9 cellular contexts compared by ENCODE assay signal in genomic region chr2:74002515-74003391, GRCh38. TPM values are rescaled to one million over a fixed set of nuclear protein-coding genes. Genes with fewer than 3 reads are reported as not detected.
DNase-seq lines count a peak whose midpoint lies in the region; ATAC-seq and TF ChIP-seq lines count a peak whose summit lies in the region.
"Had no signal": no experiment of that assay in that cellular context is flagged by ENCODE, and none has a peak within 500 bp of the region (broad histone marks: within the 10 kb centered on the region; RNA-seq: fewer than 3 reads in every experiment).

No MANE protein-coding gene starts in this region.

- peak overlapping the region; percentile 86 for H3K4me3 ChIP-seq in AG10803 (ENCODE audit: low read length)
- peak overlapping the region; percentile 46 for H3K4me3 ChIP-seq in mucosa of stomach (ENCODE audit: low read length)

- no peaks in the 10 kb centered on the region for H3K36me3 ChIP-seq in mucosa of stomach (ENCODE audit: control insufficient read depth, insufficient read depth, low read length)

- peaks cover 41% of the 10 kb centered on the region for H3K4me1 ChIP-seq in mucosa of stomach (ENCODE audit: control insufficient read depth, insufficient read depth, low read length)

- DNase-seq in AG10803 (ENCODE audit: low read depth) (peak; percentile 81), GM19238 (ENCODE audit: insufficient read length, low spot score) (peak; percentile 88), NCI-H748 (lab: John Stamatoyannopoulos, UW; ENCODE audit: unreplicated experiment) (peak; percentile 89), activated T-cell treated with anti-CD3 and anti-CD28 coated beads for 24 hours (ENCODE audit: low read depth) (peak; percentile 64)
- peak; percentile 60 to 67 for DNase-seq in stimulated activated CD8-positive, alpha-beta memory T cell treated with anti-CD3 and anti-CD28 coated beads, Interleukin-7, amount 100 ng/mL, for 48 hours (ENCODE audit: extremely low read depth in 1 of 2, low read depth in 1 of 2)

- ATAC-seq in HG03378 (IDR thresholded peaks at IDR 0.05; ENCODE audit: unreplicated experiment) (peak; percentile 57), esophagus mucosa (peak; percentile 94)
- ATAC-seq: HCT116 had no signal

- TF ChIP-seq CTCF in AG10803 (conservative IDR thresholded peaks at IDR 0.05; ENCODE audit: low read length), result no peak

- H3K27me3 ChIP-seq in mucosa of stomach (ENCODE audit: control insufficient read depth, insufficient read depth, low read length), result no peaks in the 10 kb centered on the region

- no peaks in the 10 kb centered on the region for H3K9me3 ChIP-seq in mucosa of stomach (ENCODE audit: control insufficient read depth, low read length)

- peak overlapping the region; percentile 62 for H3K9ac ChIP-seq in mucosa of stomach (ENCODE audit: low read length)

RNA-seq across cellular contexts. Expression of gene TET3, which starts 18.0 kb away (rescaled TPM):
- 18.8 TPM for total RNA-seq in esophagus mucosa

Comparison
In these comparisons a context has a peak if more than half of its experiments do, and no peak if none do; other contexts are left out.
1. Peak in every context shown above with its lines: DNase-seq, ATAC-seq and H3K4me3 ChIP-seq.